20 cellular contexts compared by ENCODE assay signal in the genomic region with DNA sequence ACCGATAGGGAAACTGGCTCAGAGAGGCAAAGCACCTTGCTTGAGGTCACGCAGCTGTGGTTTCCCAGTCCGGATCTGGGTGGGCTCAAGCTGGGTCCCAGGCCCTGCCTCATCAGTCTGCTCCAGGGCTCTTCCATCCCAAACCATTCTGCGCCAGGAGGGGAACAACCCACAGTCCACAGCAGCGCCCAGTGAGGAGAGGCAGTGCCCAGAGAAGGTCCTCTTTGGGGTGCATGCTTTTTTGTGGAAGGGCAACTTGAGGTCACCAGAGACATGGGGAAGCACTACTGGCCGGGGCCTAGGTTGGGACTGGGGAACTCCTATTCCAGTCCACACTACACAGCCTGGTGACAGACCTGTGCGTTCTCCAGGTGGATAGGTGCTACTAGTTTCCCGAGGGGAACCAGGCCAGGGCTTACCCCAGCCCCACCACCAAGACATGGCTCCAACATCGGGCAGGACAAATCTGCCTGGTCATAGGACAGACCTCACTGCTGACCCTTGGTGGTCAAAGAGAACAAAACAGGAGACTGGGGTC.
A peak's percentile ranks its signal among the peaks of the same experiment; 100 is the strongest.
DNase-seq lines count a peak whose midpoint lies in the region; ATAC-seq and TF ChIP-seq lines count a peak whose summit lies in the region.
"Had no signal": no experiment of that assay in that cellular context is flagged by ENCODE, and none has a peak within 500 bp of the region (broad histone marks: within the 10 kb centered on the region; RNA-seq: fewer than 3 reads in every experiment).

No MANE protein-coding gene starts in this region.

- H3K4me1 ChIP-seq in left ventricle myocardium inferior, result no peaks in the 10 kb centered on the region
- no peaks in the 10 kb centered on the region for H3K4me1 ChIP-seq in uterus

- no peak overlapping the region for H3K27ac ChIP-seq in left ventricle myocardium inferior (replicated peaks)
- H3K27ac ChIP-seq in uterus, result no peak overlapping the region
- H3K27ac ChIP-seq: HL-60, RWPE1 had no signal

- H3K9me3 Mint-ChIP-seq in chondrocyte (ENCODE audit: low read depth), result no peaks in the 10 kb centered on the region
- H3K9me3 Mint-ChIP-seq: CD4-positive, alpha-beta memory T cell had no signal

- H3K9me3 ChIP-seq in left ventricle myocardium inferior (replicated peaks), result no peaks in the 10 kb centered on the region
- no peaks in the 10 kb centered on the region for H3K9me3 ChIP-seq in uterus

- intact Hi-C loops in left ventricle myocardium superior (cut with micrococcal nuclease), result no loop called here
- intact Hi-C loops in left ventricle myocardium inferior (cut with micrococcal nuclease), result no loop called here
- intact Hi-C loops in uterus (cut with DNase I; ENCODE audit: low total_unique reads), result no loop called here

- ATAC-seq in left ventricle myocardium superior, result no peak
- ATAC-seq in HG02678 (IDR thresholded peaks at IDR 0.05; ENCODE audit: unreplicated experiment), result no peak
- ATAC-seq: GM12878 had no signal

- no peak for TF ChIP-seq CTCF in left ventricle myocardium inferior (IDR thresholded peaks at IDR 0.05; ENCODE audit: borderline replicate concordance)
- TF ChIP-seq CTCF in chondrocyte (IDR thresholded peaks at IDR 0.05), result no peak
- TF ChIP-seq CTCF in uterus (IDR thresholded peaks at IDR 0.05), result no peak

- TF ChIP-seq POLR2A in uterus (IDR thresholded peaks at IDR 0.05), result no peak

- H3K36me3 ChIP-seq in left ventricle myocardium inferior (no peaks in the 10 kb centered on the region), uterus (no peaks in the 10 kb centered on the region)

- DNase-seq in left ventricle myocardium superior (peak; percentile 11), left ventricle myocardium inferior (no peak), chondrocyte (ENCODE audit: low spot score) (peak; percentile 65), mesenteric fat pad (ENCODE audit: low spot score) (peak; percentile 76), uterus (peak; percentile 3 to 7), epidermal melanocyte (ENCODE audit: insufficient read length, low spot score) (no peak)
- DNase-seq: CD4-positive, alpha-beta memory T cell; DMS79; GOT3; KBM-7; NCI-H146; NCI-H2227 treated with DMSO at 0.1 percent for 48 hours; NCI-H69; NK-92 treated with Interleukin-12 subunit alpha and Interleukin-12 subunit beta, amount 100 ng/mL, for 24 hours; OCI-M1 had no signal

- H3K36me3 Mint-ChIP-seq in chondrocyte (ENCODE audit: low read depth), result no peaks in the 10 kb centered on the region
- H3K36me3 Mint-ChIP-seq: CD4-positive, alpha-beta memory T cell had no signal

- no peak overlapping the region for H3K4me3 ChIP-seq in left ventricle myocardium inferior
- H3K4me3 ChIP-seq in uterus, result no peak overlapping the region
- H3K4me3 ChIP-seq: GM12878 had no signal

- H3K27ac Mint-ChIP-seq in chondrocyte (ENCODE audit: unreplicated experiment), result no peak overlapping the region
- H3K27ac Mint-ChIP-seq: B cell; CD4-positive, alpha-beta memory T cell had no signal

- peaks cover 9% of the 10 kb centered on the region for H3K4me1 Mint-ChIP-seq in chondrocyte (ENCODE audit: low read depth)
- H3K4me1 Mint-ChIP-seq: B cell; CD4-positive, alpha-beta memory T cell had no signal

- H3K27me3 ChIP-seq in left ventricle myocardium inferior (ENCODE audit: low read depth), result peaks cover 40% of the 10 kb centered on the region
- H3K27me3 ChIP-seq in uterus, result no peaks in the 10 kb centered on the region

- peaks cover 21% of the 10 kb centered on the region for H3K27me3 Mint-ChIP-seq in chondrocyte (ENCODE audit: low read depth)

- no peak overlapping the region for H3K4me3 Mint-ChIP-seq in chondrocyte (ENCODE audit: unreplicated experiment)
- H3K4me3 Mint-ChIP-seq: B cell; CD4-positive, alpha-beta memory T cell had no signal

Comparison
In these comparisons a context has a peak if more than half of its experiments do, and no peak if none do; other contexts are left out.
1. DNase-seq: peak in left ventricle myocardium superior (single experiment), chondrocyte (single experiment), mesenteric fat pad (single experiment) and uterus (2 of 2); none in left ventricle myocardium inferior (single experiment) and epidermal melanocyte (single experiment).